In the genomic region with DNA sequence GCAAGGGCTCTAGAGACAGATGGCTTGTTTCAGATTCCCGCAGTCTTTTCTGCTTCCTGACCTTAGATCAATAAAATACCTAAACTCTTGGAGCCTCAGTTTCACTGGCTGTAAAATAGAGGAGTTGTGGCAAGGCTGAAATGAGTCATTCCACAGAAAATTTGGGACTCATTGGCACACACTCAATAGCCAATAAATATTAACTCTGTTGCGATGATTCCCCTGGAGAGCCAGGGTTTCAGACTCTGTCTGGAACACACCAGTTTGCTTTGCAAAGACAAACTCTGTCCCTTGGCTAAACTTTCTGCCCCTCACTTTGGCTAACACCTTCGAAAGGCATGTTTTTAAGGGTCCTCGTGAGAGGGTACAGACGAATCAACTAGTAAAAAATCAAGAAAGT, we compare ENCODE assay signal across 31 cellular contexts. TPM values are rescaled to one million over a fixed set of nuclear protein-coding genes. Genes with fewer than 3 reads are reported as not detected.
"Had no signal": no experiment of that assay in that cellular context is flagged by ENCODE, and none has a peak within 500 bp of the region (broad histone marks: within the 10 kb centered on the region; RNA-seq: fewer than 3 reads in every experiment).

No MANE protein-coding gene starts in this region.

- H3K9me3 ChIP-seq: gastrocnemius medialis, sigmoid colon, SK-N-SH, thoracic aorta had no signal

- H3K4me3 ChIP-seq: gastrocnemius medialis, lung, sigmoid colon, smooth muscle cell, thoracic aorta had no signal

- H3K4me3 Mint-ChIP-seq: activated CD4-positive, alpha-beta T cell treated with anti-CD3 and anti-CD28 coated beads, Interleukin-2, amount 10 ng/mL, durations not matched to agents 7 days and 5 days; activated CD8-positive, alpha-beta memory T cell treated with anti-CD3 and anti-CD28 coated beads, Interleukin-2, amount 10 ng/mL, durations not matched to agents 7 days and 5 days; activated CD8-positive, alpha-beta T cell treated with anti-CD3 and anti-CD28 coated beads for 36 hours; activated naive CD4-positive, alpha-beta T cell treated with anti-CD3 and anti-CD28 coated beads, Interleukin-2, amount 50 U/mL, for 24 hours; activated T-helper 1 cell treated with anti-CD3 and anti-CD28 coated beads, Interleukin-12 subunit alpha, Interleukin-12 subunit beta, Interleukin-2, Interleukin-4 antibody, amounts not matched to agents 30 ng/mL and 10 ng/mL and 1 ng/mL, durations not matched to agents 14 hours and 24 hours and 36 hours; brain; stimulated activated naive B cell treated with anti-CD40 and anti-IgM and Interleukin-4, amounts not matched to agents 10 μg/mL and 1 μg/mL and 100 μg/mL, for 72 hours; type B pancreatic cell had no signal

- H3K36me3 Mint-ChIP-seq: activated CD8-positive, alpha-beta memory T cell treated with anti-CD3 and anti-CD28 coated beads, Interleukin-2, amount 10 ng/mL, durations not matched to agents 7 days and 5 days; activated naive CD4-positive, alpha-beta T cell treated with anti-CD3 and anti-CD28 coated beads, Interleukin-2, amount 50 U/mL, for 24 hours; brain; stimulated activated naive B cell treated with anti-CD40 and anti-IgM and Interleukin-4, amounts not matched to agents 10 μg/mL and 1 μg/mL and 100 μg/mL, for 72 hours; type B pancreatic cell had no signal

- H3K36me3 ChIP-seq: gastrocnemius medialis, sigmoid colon, thoracic aorta had no signal

- H3K9me3 Mint-ChIP-seq: activated CD4-positive, alpha-beta T cell treated with anti-CD3 and anti-CD28 coated beads, Interleukin-2, amount 10 ng/mL, durations not matched to agents 7 days and 5 days; activated CD8-positive, alpha-beta T cell treated with anti-CD3 and anti-CD28 coated beads for 36 hours; activated naive CD4-positive, alpha-beta T cell treated with anti-CD3 and anti-CD28 coated beads, Interleukin-2, amount 50 U/mL, for 24 hours; activated T-helper 1 cell treated with anti-CD3 and anti-CD28 coated beads, Interleukin-12 subunit alpha, Interleukin-12 subunit beta, Interleukin-2, Interleukin-4 antibody, amounts not matched to agents 30 ng/mL and 10 ng/mL and 1 ng/mL, durations not matched to agents 14 hours and 24 hours and 36 hours; stimulated activated naive B cell treated with anti-CD40 and anti-IgM and Interleukin-4, amounts not matched to agents 10 μg/mL and 1 μg/mL and 100 μg/mL, for 72 hours; type B pancreatic cell had no signal

- H3K27me3 Mint-ChIP-seq: activated CD8-positive, alpha-beta T cell treated with anti-CD3 and anti-CD28 coated beads for 36 hours; activated naive CD4-positive, alpha-beta T cell treated with anti-CD3 and anti-CD28 coated beads, Interleukin-2, amount 50 U/mL, for 24 hours; stimulated activated naive B cell treated with anti-CD40 and anti-IgM and Interleukin-4, amounts not matched to agents 10 μg/mL and 1 μg/mL and 100 μg/mL, for 72 hours; type B pancreatic cell had no signal

- H3K27ac Mint-ChIP-seq: activated CD4-positive, alpha-beta T cell treated with anti-CD3 and anti-CD28 coated beads, Interleukin-2, amount 10 ng/mL, durations not matched to agents 7 days and 5 days; activated CD8-positive, alpha-beta memory T cell treated with anti-CD3 and anti-CD28 coated beads, Interleukin-2, amount 10 ng/mL, durations not matched to agents 7 days and 5 days; activated CD8-positive, alpha-beta T cell treated with anti-CD3 and anti-CD28 coated beads for 36 hours; activated naive CD4-positive, alpha-beta T cell treated with anti-CD3 and anti-CD28 coated beads, Interleukin-2, amount 50 U/mL, for 24 hours; activated T-helper 1 cell treated with anti-CD3 and anti-CD28 coated beads, Interleukin-12 subunit alpha, Interleukin-12 subunit beta, Interleukin-2, Interleukin-4 antibody, amounts not matched to agents 30 ng/mL and 10 ng/mL and 1 ng/mL, durations not matched to agents 14 hours and 24 hours and 36 hours; brain; stimulated activated naive B cell treated with anti-CD40 and anti-IgM and Interleukin-4, amounts not matched to agents 10 μg/mL and 1 μg/mL and 100 μg/mL, for 72 hours; type B pancreatic cell had no signal

- DNase-seq: activated CD4-positive, alpha-beta T cell treated with anti-CD3 and anti-CD28 coated beads, Interleukin-2, amount 10 ng/mL, durations not matched to agents 7 days and 5 days; activated CD4-positive, CD25-positive, alpha-beta regulatory T cell treated with anti-CD3 and anti-CD28 coated beads, Interleukin-2, amount 50 U/mL, for 72 hours; activated CD8-positive, alpha-beta memory T cell treated with anti-CD3 and anti-CD28 coated beads, Interleukin-2, amount 10 ng/mL, durations not matched to agents 7 days and 5 days; activated CD8-positive, alpha-beta T cell treated with anti-CD3 and anti-CD28 coated beads for 36 hours; activated gamma-delta T cell treated with Interleukin-2 at 50 U/mL for 16 hours; activated T-cell treated with anti-CD3 and anti-CD28 coated beads for 4 hours; aorta; caudate nucleus; dermis blood vessel endothelial cell; effector CD8-positive, alpha-beta T cell; gastrocnemius medialis; hippocampal formation; occipital lobe; posterior cingulate gyrus; sigmoid colon; SK-N-SH; stimulated activated CD4-positive, alpha-beta T cell treated with anti-CD3 and anti-CD28 coated beads, Interleukin-15, amount 100 ng/mL, for 24 hours; stimulated activated CD4-positive, alpha-beta T cell treated with anti-CD3 and anti-CD28 coated beads, Interleukin-2, amount 100 ng/mL, for 48 hours; stimulated activated CD8-positive, alpha-beta memory T cell treated with anti-CD3 and anti-CD28 coated beads, Interleukin-4, amount 100 ng/mL, for 48 hours; stimulated activated naive B cell treated with anti-CD40 and anti-IgM and Interleukin-4, amounts not matched to agents 10 μg/mL and 1 μg/mL and 100 μg/mL, for 72 hours; T-helper 2 cell had no signal

- H3K9ac ChIP-seq: SK-N-SH had no signal

- H3K27ac ChIP-seq: gastrocnemius medialis, thoracic aorta, VCaP had no signal

- H3K27me3 ChIP-seq: gastrocnemius medialis, sigmoid colon had no signal

- ATAC-seq: activated CD8-positive, alpha-beta memory T cell treated with anti-CD3 and anti-CD28 coated beads, Interleukin-2, amount 10 ng/mL, durations not matched to agents 7 days and 5 days; activated CD8-positive, alpha-beta T cell treated with anti-CD3 and anti-CD28 coated beads for 36 hours; gastrocnemius medialis; stimulated activated naive B cell treated with anti-CD40 and anti-IgM and Interleukin-4, amounts not matched to agents 10 μg/mL and 1 μg/mL and 100 μg/mL, for 72 hours had no signal

RNA-seq across cellular contexts. Expression of a gene that starts 18.1 kb away (rescaled TPM):
- total RNA-seq: activated CD8-positive, alpha-beta memory T cell treated with anti-CD3 and anti-CD28 coated beads, Interleukin-2, amount 10 ng/mL, durations not matched to agents 7 days and 5 days; activated CD8-positive, alpha-beta T cell treated with anti-CD3 and anti-CD28 coated beads for 36 hours; activated T-helper 1 cell treated with anti-CD3 and anti-CD28 coated beads, Interleukin-12 subunit alpha, Interleukin-12 subunit beta, Interleukin-2, Interleukin-4 antibody, amounts not matched to agents 30 ng/mL and 10 ng/mL and 1 ng/mL, durations not matched to agents 14 hours and 24 hours and 36 hours; dermis blood vessel endothelial cell; gastrocnemius medialis; lung; myocyte; occipital lobe; renal cortical epithelial cell; smooth muscle cell had no signal
